Comparison of ENCODE assay signal across 12 cellular contexts in the genomic region with DNA sequence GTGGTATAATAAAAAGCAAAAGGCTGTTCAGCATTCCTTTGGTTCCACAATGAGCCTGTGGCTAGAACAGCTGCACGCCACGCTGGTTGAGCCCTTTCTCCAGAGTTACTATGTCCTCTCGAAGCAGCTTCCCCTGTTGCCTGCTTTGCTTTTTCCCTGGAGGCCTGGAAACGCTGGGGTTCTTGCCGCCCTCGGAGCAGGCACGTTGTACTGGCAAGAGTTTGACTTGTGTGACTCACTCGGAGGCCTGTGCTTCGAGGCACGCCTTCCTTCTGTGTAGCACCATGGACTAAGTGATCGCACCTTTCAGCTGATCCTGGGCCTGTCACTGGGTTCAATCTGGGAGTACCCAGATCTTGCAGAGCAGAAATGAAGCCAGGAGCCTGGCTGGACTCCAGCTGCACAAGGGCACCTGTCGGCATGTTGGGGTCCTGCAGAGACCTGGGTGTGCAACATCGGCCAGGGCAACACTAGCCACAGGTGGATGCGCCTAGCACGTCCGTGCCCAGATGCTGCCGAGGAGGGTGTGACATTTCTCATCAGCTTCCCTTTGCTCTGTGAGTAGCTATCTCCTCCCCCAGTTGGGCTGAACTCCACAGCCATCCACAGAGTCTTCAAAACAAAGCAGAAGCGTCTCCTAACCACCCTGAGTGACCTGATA. TPM values are rescaled to one million over a fixed set of nuclear protein-coding genes. Genes with fewer than 3 reads are reported as not detected.
DNase-seq lines count a peak whose midpoint lies in the region; ATAC-seq, FAIRE-seq and TF ChIP-seq lines count a peak whose summit lies in the region.
"Had no signal": no experiment of that assay in that cellular context is flagged by ENCODE, and none has a peak within 500 bp of the region (broad histone marks: within the 10 kb centered on the region; RNA-seq: fewer than 3 reads in every experiment).

No MANE protein-coding gene starts in this region.

- TF ChIP-seq CTCF in BJ (IDR thresholded peaks at IDR 0.05; ENCODE audit: insufficient read depth, low read depth, low read length) (no peak), HFF-Myc (IDR thresholded peaks at IDR 0.05; ENCODE audit: low read depth, low read length, missing control alignments) (no peak)

- POLR2A ChIA-PET in BJ (lab: Charles Lee): no interaction called here

- no peak for ATAC-seq in HG02840 (IDR thresholded peaks at IDR 0.05; ENCODE audit: low FRiP score, unreplicated experiment)

- no peaks in the 10 kb centered on the region for H3K9me3 ChIP-seq in SJCRH30 (replicated peaks)
- H3K9me3 ChIP-seq: colonic mucosa had no signal

- CTCF ChIA-PET in BJ (lab: Yijun Ruan, JAX): interaction anchor here (0.9 to 1.1 kb wide), 2 partner anchors 18 to 221 kb away, joined by 3 read pairs; no protein-coding TSS in a partner anchor

- H3K27me3 ChIP-seq in BJ (ENCODE audit: control insufficient read depth, insufficient read depth, low read length) (peaks cover 19% of the 10 kb centered on the region), SJCRH30 (no peaks in the 10 kb centered on the region)

- H3K4me1 ChIP-seq in SJCRH30: peaks cover 34% of the 10 kb centered on the region

- FAIRE-seq in islet of Langerhans (lab: Jason Lieb, UNC): peak; percentile 51

- H3K4me3 ChIP-seq in BJ (ENCODE audit: low read depth, low read length) (no peak overlapping the region), HFF-Myc (replicated peaks; ENCODE audit: low read depth, low read length) (no peak overlapping the region), SJCRH30 (peak overlapping the region; percentile 29)
- H3K4me3 ChIP-seq: colonic mucosa had no signal

- H3K27ac ChIP-seq in SJCRH30: peak overlapping the region; percentile 84
- H3K27ac ChIP-seq: colonic mucosa had no signal

- H3K36me3 ChIP-seq in BJ (ENCODE audit: control insufficient read depth, insufficient read depth, low read length): no peaks in the 10 kb centered on the region
- no peaks in the 10 kb centered on the region for H3K36me3 ChIP-seq in SJCRH30
- H3K36me3 ChIP-seq: colonic mucosa had no signal

- DNase-seq in BJ (ENCODE audit: low read depth) (peak; percentile 67), HFF-Myc (ENCODE audit: extremely low read depth, low read depth) (peak; percentile 15), SJCRH30 (peak; percentile 94 to 95), midbrain (lab: John Stamatoyannopoulos, UW) (no peak), D341Med (ENCODE audit: low spot score) (no peak), SIG-M5 (lab: John Stamatoyannopoulos, UW) (no peak)
- DNase-seq: activated B cell treated with CpG ODN at 0.5 μM for 24 hours, activated gamma-delta T cell treated with Interleukin-2 at 50 U/mL for 16 hours, colonic mucosa had no signal

RNA-seq across cellular contexts. Expression of a gene that starts 5.3 kb away (rescaled TPM):
- polyA plus RNA-seq in BJ (2011; rRNA removed): not detected in 2 replicates
- polyA minus RNA-seq in BJ (2011; rRNA and poly(A)+ RNA removed): not detected in 2 replicates
- 5.5 and 6.3 TPM in 2 replicates for total RNA-seq in SJCRH30 (2014; rRNA removed; shearing (Covaris generic))
- total RNA-seq: activated B cell treated with CpG ODN at 0.5 μM for 24 hours, mucosa of gallbladder had no signal

Comparison
In these comparisons a context has a peak if more than half of its experiments do, and no peak if none do; other contexts are left out.
1. DNase-seq: peak in BJ (single experiment), HFF-Myc (single experiment) and SJCRH30 (2 of 2); none in midbrain (single experiment), D341Med (single experiment) and SIG-M5 (single experiment).